19 cellular contexts compared by ENCODE assay signal in the genomic region with DNA sequence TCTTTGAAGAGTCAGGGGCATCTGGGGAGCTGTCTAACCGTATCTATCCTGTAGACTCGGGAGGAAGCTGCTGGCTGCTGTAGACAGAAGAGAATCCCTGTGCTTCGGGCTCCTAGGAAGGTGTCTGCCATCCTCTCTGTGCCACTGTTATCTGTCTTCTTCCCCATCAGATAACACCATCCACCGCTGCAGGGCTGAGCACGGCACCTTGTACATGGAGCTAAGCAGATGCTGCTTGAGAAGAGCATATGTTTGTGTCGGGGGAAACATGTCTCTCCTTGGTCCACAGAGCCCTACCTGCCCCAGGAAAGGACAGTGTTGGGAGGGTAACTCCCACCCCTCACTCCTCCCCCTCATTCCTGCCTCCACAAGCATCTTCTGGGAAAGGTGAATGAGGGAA.
"Had no signal": no experiment of that assay in that cellular context is flagged by ENCODE, and none has a peak within 500 bp of the region (broad histone marks: within the 10 kb centered on the region; RNA-seq: fewer than 3 reads in every experiment).

No MANE protein-coding gene starts in this region.

- H3K9me3 ChIP-seq: gastroesophageal sphincter, heart right ventricle, lower lobe of right lung, right atrium auricular region, tibial artery, uterus had no signal

- H3K27me3 Mint-ChIP-seq: stimulated activated naive B cell treated with anti-CD40 and anti-IgM and Interleukin-4, amounts not matched to agents 10 μg/mL and 1 μg/mL and 100 μg/mL, for 72 hours had no signal

- H3K9me3 Mint-ChIP-seq: activated naive CD4-positive, alpha-beta T cell treated with anti-CD3 and anti-CD28 coated beads, Interleukin-2, amount 10 ng/mL, durations not matched to agents 7 days and 5 days; stimulated activated naive B cell treated with anti-CD40 and anti-IgM and Interleukin-4, amounts not matched to agents 10 μg/mL and 1 μg/mL and 100 μg/mL, for 72 hours had no signal

- H3K36me3 ChIP-seq: gastroesophageal sphincter, heart right ventricle, lower lobe of right lung, right atrium auricular region, tibial artery, uterus had no signal

- DNase-seq: activated CD4-positive, alpha-beta T cell treated with anti-CD3 and anti-CD28 coated beads, Interleukin-2, amount 50 U/mL, for 4 hours; activated naive CD4-positive, alpha-beta T cell treated with anti-CD3 and anti-CD28 coated beads, Interleukin-2, amount 10 ng/mL, durations not matched to agents 7 days and 5 days; activated T-cell treated with anti-CD3 and anti-CD28 coated beads for 4 hours; erythroblast; heart right ventricle; left cardiac atrium; lower lobe of right lung; midbrain; posterior cingulate gyrus; stimulated activated CD4-positive, alpha-beta T cell treated with anti-CD3 and anti-CD28 coated beads, Interleukin-15, amount 100 ng/mL, for 24 hours; stimulated activated CD4-positive, alpha-beta T cell treated with anti-CD3 and anti-CD28 coated beads, Interleukin-4, amount 100 ng/mL, for 1 hour; stimulated activated naive B cell treated with anti-CD40 and anti-IgM and Interleukin-4, amounts not matched to agents 10 μg/mL and 1 μg/mL and 100 μg/mL, for 72 hours; tibial artery; uterus had no signal

- H3K27me3 ChIP-seq: gastroesophageal sphincter, heart right ventricle, right atrium auricular region, tibial artery, uterus had no signal

- H3K27ac Mint-ChIP-seq: activated naive CD4-positive, alpha-beta T cell treated with anti-CD3 and anti-CD28 coated beads, Interleukin-2, amount 10 ng/mL, durations not matched to agents 7 days and 5 days; stimulated activated naive B cell treated with anti-CD40 and anti-IgM and Interleukin-4, amounts not matched to agents 10 μg/mL and 1 μg/mL and 100 μg/mL, for 72 hours had no signal

- FAIRE-seq: colon had no signal

- ATAC-seq: activated CD4-positive, CD25-positive, alpha-beta regulatory T cell treated with anti-CD3 and anti-CD28 coated beads, Interleukin-2, amount 50 U/mL, for 24 hours; gastroesophageal sphincter; heart right ventricle; left cardiac atrium; lower lobe of right lung; stimulated activated naive B cell treated with anti-CD40 and anti-IgM and Interleukin-4, amounts not matched to agents 10 μg/mL and 1 μg/mL and 100 μg/mL, for 72 hours had no signal

- H3K27ac ChIP-seq: gastroesophageal sphincter, lower lobe of right lung, uterus had no signal

- H3K4me3 ChIP-seq: gastroesophageal sphincter, lower lobe of right lung, skin epidermis, tibial artery, uterus had no signal
